14 cellular contexts compared by ENCODE assay signal in genomic region chr5:170986598-170986997, GRCh38.
A peak's percentile ranks its signal among the peaks of the same experiment; 100 is the strongest.
DNase-seq lines count a peak whose midpoint lies in the region; ATAC-seq and TF ChIP-seq lines count a peak whose summit lies in the region.
"Had no signal": no experiment of that assay in that cellular context is flagged by ENCODE, and none has a peak within 500 bp of the region (broad histone marks: within the 10 kb centered on the region; RNA-seq: fewer than 3 reads in every experiment).

No MANE protein-coding gene starts in this region.

- no peak overlapping the region for H3K27ac ChIP-seq in right lobe of liver
- H3K27ac ChIP-seq: psoas muscle had no signal

- intact Hi-C loops in right lobe of liver (cut with DNase I) (no loop called here), left colon (cut with DNase I, micrococcal nuclease) (no loop called here)
- intact Hi-C loops in activated naive CD4-positive, alpha-beta T cell treated with anti-CD3 and anti-CD28 coated beads for 36 hours (cut with micrococcal nuclease) = loop anchor here (10.0 kb wide), 1 partner anchor 358 kb away; no protein-coding TSS in a partner anchor

- H3K36me3 ChIP-seq in right lobe of liver = no peaks in the 10 kb centered on the region
- H3K36me3 ChIP-seq: HAP-1 had no signal

- peak; percentile 6 for DNase-seq in GM03348 (ENCODE audit: low spot score)
- DNase-seq in NCI-H146 treated with DMSO at 0.1 percent for 48 hours (lab: John Stamatoyannopoulos, UW; ENCODE audit: unreplicated experiment) = peak; percentile 20
- peak; percentile 29 for DNase-seq in amniotic epithelial cell (ENCODE audit: low read depth)
- no peak for DNase-seq in right lobe of liver
- DNase-seq in activated naive CD4-positive, alpha-beta T cell treated with anti-CD3 and anti-CD28 coated beads for 36 hours = no peak
- no peak for DNase-seq in GM20000 (ENCODE audit: low spot score)
- no peak for DNase-seq in left colon
- no peak for DNase-seq in iPS-NIHi11 (ENCODE audit: low spot score)
- DNase-seq: activated naive CD4-positive, alpha-beta T cell treated with Interleukin-2 at 50 U/mL for 16 hours; glutamatergic neuron; psoas muscle; stimulated activated naive B cell treated with anti-CD40 and anti-IgM and Interleukin-4, amounts not matched to agents 10 μg/mL and 1 μg/mL and 100 μg/mL, for 72 hours; T1000 had no signal

- TF ChIP-seq POLR2A in right lobe of liver (IDR thresholded peaks at IDR 0.05) = no peak

- TF ChIP-seq CTCF in right lobe of liver (IDR thresholded peaks at IDR 0.05) = peak; percentile 8 to 32 (median 12)
- no peak for TF ChIP-seq CTCF in GM20000 (IDR thresholded peaks at IDR 0.05; ENCODE audit: extremely low read depth, missing control alignments)

- H3K4me1 Mint-ChIP-seq in activated naive CD4-positive, alpha-beta T cell treated with anti-CD3 and anti-CD28 coated beads for 36 hours (ENCODE audit: low read depth) = no peaks in the 10 kb centered on the region
- H3K4me1 Mint-ChIP-seq: stimulated activated naive B cell treated with anti-CD40 and anti-IgM and Interleukin-4, amounts not matched to agents 10 μg/mL and 1 μg/mL and 100 μg/mL, for 72 hours had no signal

- H3K4me3 Mint-ChIP-seq in activated naive CD4-positive, alpha-beta T cell treated with anti-CD3 and anti-CD28 coated beads for 36 hours = no peak overlapping the region
- H3K4me3 Mint-ChIP-seq: stimulated activated naive B cell treated with anti-CD40 and anti-IgM and Interleukin-4, amounts not matched to agents 10 μg/mL and 1 μg/mL and 100 μg/mL, for 72 hours had no signal

- H3K27me3 Mint-ChIP-seq in activated naive CD4-positive, alpha-beta T cell treated with anti-CD3 and anti-CD28 coated beads for 36 hours (ENCODE audit: low read depth) = no peaks in the 10 kb centered on the region
- H3K27me3 Mint-ChIP-seq: stimulated activated naive B cell treated with anti-CD40 and anti-IgM and Interleukin-4, amounts not matched to agents 10 μg/mL and 1 μg/mL and 100 μg/mL, for 72 hours had no signal

- H3K4me3 ChIP-seq in right lobe of liver = no peak overlapping the region
- H3K4me3 ChIP-seq: HAP-1, psoas muscle had no signal

- no peaks in the 10 kb centered on the region for H3K9me3 ChIP-seq in right lobe of liver
- H3K9me3 ChIP-seq: HAP-1, psoas muscle had no signal

- H3K36me3 Mint-ChIP-seq in activated naive CD4-positive, alpha-beta T cell treated with anti-CD3 and anti-CD28 coated beads for 36 hours (ENCODE audit: low read depth) = no peaks in the 10 kb centered on the region
- H3K36me3 Mint-ChIP-seq: stimulated activated naive B cell treated with anti-CD40 and anti-IgM and Interleukin-4, amounts not matched to agents 10 μg/mL and 1 μg/mL and 100 μg/mL, for 72 hours had no signal

- H3K4me1 ChIP-seq in right lobe of liver = no peaks in the 10 kb centered on the region
- H3K4me1 ChIP-seq: HAP-1, psoas muscle had no signal

- CTCF ChIA-PET in activated naive CD4-positive, alpha-beta T cell treated with anti-CD3 and anti-CD28 coated beads for 36 hours (lab: Charles Lee) = no interaction called here

- no peaks in the 10 kb centered on the region for H3K27me3 ChIP-seq in right lobe of liver

- peaks cover under 1% of the 10 kb centered on the region for H3K9me3 Mint-ChIP-seq in activated naive CD4-positive, alpha-beta T cell treated with anti-CD3 and anti-CD28 coated beads for 36 hours

- no peak overlapping the region for H3K27ac Mint-ChIP-seq in activated naive CD4-positive, alpha-beta T cell treated with anti-CD3 and anti-CD28 coated beads for 36 hours
- H3K27ac Mint-ChIP-seq: stimulated activated naive B cell treated with anti-CD40 and anti-IgM and Interleukin-4, amounts not matched to agents 10 μg/mL and 1 μg/mL and 100 μg/mL, for 72 hours had no signal

- 0% methylated on average over 1 of the region's 1 CpG for WGBS in right lobe of liver (ENCODE audit: insufficient coverage, low coverage, low lambda C conversion rate, missing lambda C conversion rate)

- ATAC-seq in right lobe of liver = no peak
- no peak for ATAC-seq in left colon
- ATAC-seq: psoas muscle; stimulated activated naive B cell treated with anti-CD40 and anti-IgM and Interleukin-4, amounts not matched to agents 10 μg/mL and 1 μg/mL and 100 μg/mL, for 72 hours had no signal

Comparison
In these comparisons a context has a peak if more than half of its experiments do, and no peak if none do; other contexts are left out.
1. DNase-seq: peak in GM03348 (single experiment), NCI-H146 treated with DMSO at 0.1 percent for 48 hours (single experiment) and amniotic epithelial cell (single experiment); none in right lobe of liver (0 of 3), activated naive CD4-positive, alpha-beta T cell treated with anti-CD3 and anti-CD28 coated beads for 36 hours (single experiment), GM20000 (single experiment), left colon (0 of 2) and iPS-NIHi11 (single experiment).